ENCODE assay signal across 20 cellular contexts in genomic region chr12:20490213-20490612, GRCh38.
A peak's percentile ranks its signal among the peaks of the same experiment; 100 is the strongest.
DNase-seq lines count a peak whose midpoint lies in the region; ATAC-seq and TF ChIP-seq lines count a peak whose summit lies in the region.
"Had no signal": no experiment of that assay in that cellular context is flagged by ENCODE, and none has a peak within 500 bp of the region (broad histone marks: within the 10 kb centered on the region; RNA-seq: fewer than 3 reads in every experiment).

No MANE protein-coding gene starts in this region.

- H3K27me3 ChIP-seq in vagina (no peaks in the 10 kb centered on the region), gastroesophageal sphincter (no peaks in the 10 kb centered on the region), GM23338 (ENCODE audit: insufficient read depth) (no peaks in the 10 kb centered on the region)
- H3K27me3 ChIP-seq: SJCRH30 had no signal

- H3K4me2 ChIP-seq in GM23338: no peak overlapping the region
- H3K4me2 ChIP-seq: KMS-11, PC-9 had no signal

- no peaks in the 10 kb centered on the region for H3K9me2 ChIP-seq in GM23338 (ENCODE audit: insufficient read depth)

- no peaks in the 10 kb centered on the region for H3F3A ChIP-seq in GM23338 (replicated peaks; ENCODE audit: low read depth)

- ATAC-seq in gastroesophageal sphincter (no peak), GM23338 (no peak)
- ATAC-seq: HepG2 had no signal

- H3K4me1 Mint-ChIP-seq in progenitor cell of endocrine pancreas (ENCODE audit: low read depth) (peaks cover 25% of the 10 kb centered on the region), GM23338 (peaks cover 22% of the 10 kb centered on the region)
- H3K4me1 Mint-ChIP-seq: B cell; CD4-positive, CD25-positive, alpha-beta regulatory T cell had no signal

- no peaks in the 10 kb centered on the region for H4K20me1 ChIP-seq in GM23338 (replicated peaks; ENCODE audit: insufficient read depth)

- no peak for TF ChIP-seq POLR2A in vagina (IDR thresholded peaks at IDR 0.05)
- TF ChIP-seq POLR2A in gastroesophageal sphincter (IDR thresholded peaks at IDR 0.05): no peak

- H3K79me2 ChIP-seq in GM23338 (replicated peaks; ENCODE audit: insufficient read depth): no peaks in the 10 kb centered on the region

- H3K9me3 Mint-ChIP-seq in progenitor cell of endocrine pancreas (ENCODE audit: low read depth) (peaks cover 7% of the 10 kb centered on the region), GM23338 (no peaks in the 10 kb centered on the region)

- no peaks in the 10 kb centered on the region for H3K9me3 ChIP-seq in vagina
- no peaks in the 10 kb centered on the region for H3K9me3 ChIP-seq in gastroesophageal sphincter
- H3K9me3 ChIP-seq: Caco-2, SJCRH30 had no signal

- no peak for TF ChIP-seq EP300 in gastroesophageal sphincter (IDR thresholded peaks at IDR 0.05)

- H3K27me3 Mint-ChIP-seq in progenitor cell of endocrine pancreas (no peaks in the 10 kb centered on the region), GM23338 (ENCODE audit: insufficient read depth, low read depth, poor library complexity) (peaks cover 3% of the 10 kb centered on the region)
- H3K27me3 Mint-ChIP-seq: B cell; CD4-positive, CD25-positive, alpha-beta regulatory T cell had no signal

- H3K4me3 ChIP-seq in vagina (no peak overlapping the region), gastroesophageal sphincter (no peak overlapping the region), GM23338 (no peak overlapping the region)
- H3K4me3 ChIP-seq: PC-9, SJCRH30 had no signal

- H2AFZ ChIP-seq in GM23338: no peak overlapping the region
- H2AFZ ChIP-seq: PC-9 had no signal

- H3K36me3 Mint-ChIP-seq in progenitor cell of endocrine pancreas (ENCODE audit: insufficient read depth) (peaks cover 24% of the 10 kb centered on the region), GM23338 (ENCODE audit: low read depth) (no peaks in the 10 kb centered on the region; the same call in 2 of the 3 replicates)
- H3K36me3 Mint-ChIP-seq: CD4-positive, CD25-positive, alpha-beta regulatory T cell had no signal

- H3K27ac ChIP-seq in vagina (no peak overlapping the region), gastroesophageal sphincter (no peak overlapping the region), GM23338 (ENCODE audit: low read depth) (no peak overlapping the region)
- H3K27ac ChIP-seq: KMS-11, PC-9, SJCRH30 had no signal

- intact Hi-C loops in vagina (cut with DNase I): no loop called here

- H3K4me1 ChIP-seq in vagina (peaks cover 5% of the 10 kb centered on the region), gastroesophageal sphincter (peaks cover 0 to 64% (median 3%) of the 10 kb centered on the region in 3 donors), GM23338 (ENCODE audit: insufficient read depth) (peaks cover 15% of the 10 kb centered on the region; the same call in 1 of the 2 replicates)
- H3K4me1 ChIP-seq: Caco-2 had no signal

- TF ChIP-seq CTCF in progenitor cell of endocrine pancreas (IDR thresholded peaks at IDR 0.05; ENCODE audit: unreplicated experiment) (no peak), vagina (IDR thresholded peaks at IDR 0.05) (no peak), gastroesophageal sphincter (IDR thresholded peaks at IDR 0.05) (no peak), GM23338 (conservative IDR thresholded peaks at IDR 0.05; ENCODE audit: low read depth in 2 of 2) (no peak)

- no peaks in the 10 kb centered on the region for H3K36me3 ChIP-seq in vagina
- no peaks in the 10 kb centered on the region for H3K36me3 ChIP-seq in gastroesophageal sphincter
- no peaks in the 10 kb centered on the region for H3K36me3 ChIP-seq in GM23338 (ENCODE audit: insufficient read depth)
- H3K36me3 ChIP-seq: SJCRH30 had no signal

- no peak overlapping the region for H3K4me3 Mint-ChIP-seq in progenitor cell of endocrine pancreas (ENCODE audit: low read depth)
- no peak overlapping the region for H3K4me3 Mint-ChIP-seq in GM23338
- H3K4me3 Mint-ChIP-seq: B cell; CD4-positive, CD25-positive, alpha-beta regulatory T cell had no signal

- DNase-seq in AG08395 (ENCODE audit: low spot score) (peak; percentile 41), HCEC 1CT (peak; percentile 60), fibroblast of gingiva (ENCODE audit: low read depth) (peak; percentile 59), progenitor cell of endocrine pancreas (ENCODE audit: low spot score, unreplicated experiment) (no peak), vagina (ENCODE audit: extremely low spot score in 2 of 2) (no peak), GM23338 (ENCODE audit: low spot score) (no peak), UCSD-AML1 (lab: John Stamatoyannopoulos, UW; ENCODE audit: unreplicated experiment) (no peak)
- DNase-seq: Caco-2; CD4-positive, CD25-positive, alpha-beta regulatory T cell; GOT3; NCI-H1436 treated with DMSO at 0.1 percent for 48 hours; NCI-H2081; NCI-H510A; NCI-H774; PC-9; SJCRH30 had no signal

- H3K27ac Mint-ChIP-seq in progenitor cell of endocrine pancreas: peak overlapping the region; percentile 73
- H3K27ac Mint-ChIP-seq in GM23338: no peak overlapping the region
- H3K27ac Mint-ChIP-seq: B cell; CD4-positive, CD25-positive, alpha-beta regulatory T cell had no signal

TF ChIP-seq in GM23338, 12 proteins besides CTCF, POLR2A, EP300 and RAD21:
- TF ChIP-seq STAT1 (IDR thresholded peaks at IDR 0.05; ENCODE audit: unreplicated experiment) (no peak), ZNF114 (CRISPR knock-in tag; IDR thresholded peaks at IDR 0.05) (no peak), REST (IDR thresholded peaks at IDR 0.05; ENCODE audit: unreplicated experiment) (no peak), CREB1 (CRISPR knock-in tag; IDR thresholded peaks at IDR 0.05; ENCODE audit: low read depth) (no peak), POLR2AphosphoS5 (IDR thresholded peaks at IDR 0.05; ENCODE audit: low read depth) (no peak), ETS1 (IDR thresholded peaks at IDR 0.05) (no peak), ZNF331 (CRISPR knock-in tag; IDR thresholded peaks at IDR 0.05; ENCODE audit: low read depth) (no peak), NANOG (IDR thresholded peaks at IDR 0.05; ENCODE audit: borderline replicate concordance) (no peak), EZH2 (IDR thresholded peaks at IDR 0.05; ENCODE audit: low read depth, unreplicated experiment) (no peak), EZH2phosphoT487 (IDR thresholded peaks at IDR 0.05; ENCODE audit: unreplicated experiment) (no peak)

Comparison
In these comparisons a context has a peak if more than half of its experiments do, and no peak if none do; other contexts are left out.
1. DNase-seq: peak in AG08395 (single experiment), HCEC 1CT (single experiment) and fibroblast of gingiva (single experiment); none in progenitor cell of endocrine pancreas (single experiment), vagina (0 of 2), GM23338 (single experiment) and UCSD-AML1 (single experiment).